Comparison of ENCODE assay signal across 8 cellular contexts in genomic region chr14:90758028-90758889, GRCh38. TPM values are rescaled to one million over a fixed set of nuclear protein-coding genes. Genes with fewer than 3 reads are reported as not detected.
DNase-seq lines count a peak whose midpoint lies in the region; ATAC-seq and TF ChIP-seq lines count a peak whose summit lies in the region.

No MANE protein-coding gene starts in this region.

- H3K36me3 ChIP-seq in ES-I3 (ENCODE audit: insufficient read depth, low read length) (no peaks in the 10 kb centered on the region), neuronal stem cell (replicated peaks in 1 of 2; ENCODE audit: control insufficient read depth in 2 of 2, insufficient read depth in 2 of 2, low read length in 2 of 2) (no peaks in the 10 kb centered on the region), subcutaneous abdominal adipose tissue (ENCODE audit: control insufficient read depth in 5 of 5, insufficient read depth in 5 of 5, low read length in 5 of 5) (peaks cover 0 to 3% (median 0%) of the 10 kb centered on the region in 5 donors)

- H2BK120ac ChIP-seq in neuronal stem cell (ENCODE audit: low read depth, low read length): no peak overlapping the region

- no peak overlapping the region for H4K8ac ChIP-seq in neuronal stem cell (ENCODE audit: low read depth, low read length)

- no peak overlapping the region for H3K4ac ChIP-seq in neuronal stem cell (ENCODE audit: low read length)

- TF ChIP-seq CTCF in LNCaP clone FGC (IDR thresholded peaks at IDR 0.05; ENCODE audit: control insufficient read depth, extremely low read depth, insufficient read depth) (peak; percentile 97), RWPE1 (conservative IDR thresholded peaks at IDR 0.05; ENCODE audit: low read depth) (peak; percentile 82), foreskin keratinocyte (conservative IDR thresholded peaks at IDR 0.05) (peak; percentile 98)

- peak; percentile 97 for ATAC-seq in foreskin keratinocyte

- H2BK5ac ChIP-seq in neuronal stem cell (ENCODE audit: low read length): no peak overlapping the region

- H3K9ac ChIP-seq in ES-I3 (ENCODE audit: low read depth, low read length): peak overlapping the region; percentile 55
- H3K9ac ChIP-seq in neuronal stem cell (ENCODE audit: low read depth, low read length, poor library complexity): peak overlapping the region; percentile 87
- peak overlapping the region in 4 of 5 donors; percentile 85 to 91 (median 88) for H3K9ac ChIP-seq in subcutaneous abdominal adipose tissue (ENCODE audit: low read length in 5 of 5)

- no peak overlapping the region for H2BK12ac ChIP-seq in neuronal stem cell (ENCODE audit: low read length)

- no peak overlapping the region for H3K14ac ChIP-seq in neuronal stem cell (ENCODE audit: low read length)

- H2BK15ac ChIP-seq in neuronal stem cell (ENCODE audit: low read length): no peak overlapping the region

- H3K27me3 ChIP-seq in foreskin keratinocyte (no peaks in the 10 kb centered on the region), neuronal stem cell (ENCODE audit: control insufficient read depth in 3 of 3, insufficient read depth in 3 of 3, low read depth in 1 of 3, low read length in 3 of 3) (peaks cover 0 to 2% (median 0%) of the 10 kb centered on the region in 3 experiments), subcutaneous abdominal adipose tissue (ENCODE audit: control insufficient read depth in 5 of 5, insufficient read depth in 4 of 5, low read length in 5 of 5) (no peaks in the 10 kb centered on the region)

- peak overlapping the region; percentile 88 for H2AFZ ChIP-seq in neuronal stem cell (ENCODE audit: low read length)

- H2AK5ac ChIP-seq in neuronal stem cell (ENCODE audit: low read depth, low read length): no peak overlapping the region

- no peak overlapping the region for H4K91ac ChIP-seq in neuronal stem cell (ENCODE audit: low read depth, low read length, poor library complexity)

- peak overlapping the region; percentile 82 for H3K23ac ChIP-seq in neuronal stem cell (ENCODE audit: low read depth, low read length, poor library complexity)

- DNase-seq in H4 (ENCODE audit: low spot score): peak; percentile 41
- DNase-seq in LNCaP clone FGC (ENCODE audit: low read depth): peak; percentile 46
- peak; percentile 97 for DNase-seq in RWPE1 (ENCODE audit: low spot score)
- peak; percentile 91 for DNase-seq in activated gamma-delta T cell (lab: John Stamatoyannopoulos, UW)
- DNase-seq in foreskin keratinocyte: peak; percentile 55 to 78
- peak; percentile 91 for DNase-seq in neuronal stem cell (ENCODE audit: low spot score)

- peak overlapping the region; percentile 82 for H3K18ac ChIP-seq in neuronal stem cell (ENCODE audit: low read length)

- H3K9me3 ChIP-seq in ES-I3 (ENCODE audit: control insufficient read depth, insufficient read depth, low read length): no peaks in the 10 kb centered on the region
- H3K9me3 ChIP-seq in neuronal stem cell (replicated peaks in 1 of 2; ENCODE audit: control insufficient read depth in 2 of 2, insufficient read depth in 1 of 2, low read depth in 1 of 2, low read length in 2 of 2): peaks cover 0 to 8% of the 10 kb centered on the region in 2 donors
- H3K9me3 ChIP-seq in subcutaneous abdominal adipose tissue (ENCODE audit: control insufficient read depth in 5 of 5, low read length in 5 of 5): peaks cover 0 to 6% (median 2%) of the 10 kb centered on the region in 5 donors

- H3K4me3 ChIP-seq in LNCaP clone FGC (ENCODE audit: low read depth, low read length): peak overlapping the region; percentile 45
- H3K4me3 ChIP-seq in neuronal stem cell (ENCODE audit: low read length in 2 of 2): peak overlapping the region; percentile 42 to 73
- peak overlapping the region; percentile 69 to 83 (median 78) for H3K4me3 ChIP-seq in subcutaneous abdominal adipose tissue (ENCODE audit: low read depth in 1 of 5, low read length in 5 of 5)

- H3K4me1 ChIP-seq in ES-I3 (ENCODE audit: insufficient read depth, low read length) (peaks cover 8% of the 10 kb centered on the region), foreskin keratinocyte (no peaks in the 10 kb centered on the region), neuronal stem cell (ENCODE audit: control insufficient read depth in 2 of 2, insufficient read depth in 1 of 2, low read depth in 1 of 2, low read length in 2 of 2) (peaks cover 2 to 3% of the 10 kb centered on the region in 2 donors), subcutaneous abdominal adipose tissue (ENCODE audit: control insufficient read depth in 5 of 5, insufficient read depth in 5 of 5, low read length in 5 of 5) (peaks cover 0 to 22% (median 18%) of the 10 kb centered on the region in 5 donors)

- CTCF ChIA-PET in RWPE1 (lab: Yijun Ruan, JAX): interaction anchor here (0.5 to 1.3 kb wide), 16 partner anchors 15 to 630 kb away, joined by 3 to 6 read pairs (median 3); no protein-coding TSS in a partner anchor

- H3K79me1 ChIP-seq in neuronal stem cell (ENCODE audit: low read depth, low read length): no peaks in the 10 kb centered on the region

- peak overlapping the region; percentile 67 for H3K4me2 ChIP-seq in neuronal stem cell (ENCODE audit: insufficient read depth, low read length, poor library complexity, severe bottlenecking)

- WGBS in neuronal stem cell (ENCODE audit: extremely low coverage in 2 of 2, insufficient read length in 2 of 2, insufficient replicate concordance in 1 of 2), 2 donors: no CpG with 5 or more reads among the region's 71 CpGs

- POLR2A ChIA-PET in RWPE1 (lab: Yijun Ruan, JAX; ENCODE audit: low non-redundant PET): interaction anchor here (0.7 kb wide), 1 partner anchor 71 kb away, joined by 3 read pairs; no protein-coding TSS in a partner anchor

- H3K27ac ChIP-seq in RWPE1: peak overlapping the region; percentile 73
- peak overlapping the region; percentile 61 for H3K27ac ChIP-seq in foreskin keratinocyte
- H3K27ac ChIP-seq in neuronal stem cell (replicated peaks; ENCODE audit: low read length): no peak overlapping the region
- peak overlapping the region; percentile 77 for H3K27ac ChIP-seq in subcutaneous abdominal adipose tissue (ENCODE audit: low read depth, low read length)

RNA-seq across cellular contexts. Expression of gene TTC7B, which starts 58.0 kb away (rescaled TPM):
- 11.7 and 15.2 TPM in 2 replicates for total RNA-seq in H4 (2014; rRNA removed; shearing (Covaris generic))
- 46.5 and 50.3 TPM in 2 replicates for total RNA-seq in foreskin keratinocyte
- polyA plus RNA-seq in foreskin keratinocyte: 24.7 and 29.2 TPM in 2 replicates
- polyA plus RNA-seq in neuronal stem cell (2013, experiment 1 of 2): 27.7 TPM
- 26.3 TPM for polyA plus RNA-seq in neuronal stem cell (2013, experiment 2 of 2)

Comparison
In these comparisons a context has a peak if more than half of its experiments do, and no peak if none do; other contexts are left out.
1. DNase-seq: peak in every context shown above with its lines; median percentile 97 in RWPE1; 91 in activated gamma-delta T cell; 91 in neuronal stem cell; 66 in foreskin keratinocyte; 46 in LNCaP clone FGC; 41 in H4.